In genomic region chr6:109369724-109370123, GRCh38 we compare ENCODE assay signal across 29 cellular contexts.
"Had no signal": no experiment of that assay in that cellular context is flagged by ENCODE, and none has a peak within 500 bp of the region (broad histone marks: within the 10 kb centered on the region; RNA-seq: fewer than 3 reads in every experiment).

No MANE protein-coding gene starts in this region.

- H3K9me3 ChIP-seq: adrenal gland, body of pancreas, ovary, sigmoid colon, stomach, thyroid gland, upper lobe of left lung, vagina had no signal

- H3K9me3 Mint-ChIP-seq: activated B cell treated with CpG ODN at 0.5 μM for 24 hours; activated naive CD4-positive, alpha-beta T cell treated with anti-CD3 and anti-CD28 coated beads, Interleukin-2, amount 50 U/mL, for 72 hours; activated T-helper 17 cell treated with anti-CD3 and anti-CD28 coated beads, Interleukin-2, amount 50 U/mL, for 72 hours; stimulated activated naive B cell treated with anti-CD40 and anti-IgM and Interleukin-4, amounts not matched to agents 10 μg/mL and 1 μg/mL and 100 μg/mL, for 72 hours; T-helper 2 cell treated with Interferon-gamma antibody and Interleukin-4, amounts not matched to agents 5 μg/mL and 100 μg/mL, for 36 hours had no signal

- ATAC-seq: activated CD8-positive, alpha-beta memory T cell treated with anti-CD3 and anti-CD28 coated beads, Interleukin-2, amount 10 ng/mL, durations not matched to agents 7 days and 5 days; activated naive CD4-positive, alpha-beta T cell treated with anti-CD3 and anti-CD28 coated beads, Interleukin-2, amount 50 U/mL, for 72 hours; activated T-helper 17 cell treated with anti-CD3 and anti-CD28 coated beads, Interleukin-2, amount 50 U/mL, for 72 hours; body of pancreas; stimulated activated naive B cell treated with anti-CD40 and anti-IgM and Interleukin-4, amounts not matched to agents 10 μg/mL and 1 μg/mL and 100 μg/mL, for 72 hours had no signal

- DNase-seq: activated B cell treated with CpG ODN at 0.5 μM for 24 hours; activated CD4-positive, alpha-beta T cell treated with anti-CD3 and anti-CD28 coated beads, Interleukin-2, amount 50 U/mL, for 4 hours; activated CD8-positive, alpha-beta memory T cell treated with anti-CD3 and anti-CD28 coated beads, Interleukin-2, amount 10 ng/mL, durations not matched to agents 7 days and 5 days; activated gamma-delta T cell treated with Interleukin-2 at 50 U/mL for 16 hours; adrenal gland; aorta; body of pancreas; cerebellar nuclear complex; dorsolateral prefrontal cortex; effector memory CD4-positive, alpha-beta T cell; glutamatergic neuron; islet precursor cell; left ventricle myocardium inferior; ovary; retina; sigmoid colon; small intestine; stimulated activated naive B cell treated with anti-CD40 and anti-IgM and Interleukin-4, amounts not matched to agents 10 μg/mL and 1 μg/mL and 100 μg/mL, for 72 hours; stomach; T-helper 1 cell; thyroid gland; upper lobe of left lung had no signal

- H3K27ac Mint-ChIP-seq: activated B cell treated with CpG ODN at 0.5 μM for 24 hours; activated CD8-positive, alpha-beta memory T cell treated with anti-CD3 and anti-CD28 coated beads, Interleukin-2, amount 10 ng/mL, durations not matched to agents 7 days and 5 days; activated T-helper 17 cell treated with anti-CD3 and anti-CD28 coated beads, Interleukin-2, amount 50 U/mL, for 72 hours; progenitor cell of endocrine pancreas; stimulated activated naive B cell treated with anti-CD40 and anti-IgM and Interleukin-4, amounts not matched to agents 10 μg/mL and 1 μg/mL and 100 μg/mL, for 72 hours; T-helper 2 cell treated with Interferon-gamma antibody and Interleukin-4, amounts not matched to agents 5 μg/mL and 100 μg/mL, for 36 hours had no signal

- H3K36me3 ChIP-seq: ovary had no signal

- H3K4me3 Mint-ChIP-seq: activated B cell treated with CpG ODN at 0.5 μM for 24 hours; activated CD8-positive, alpha-beta memory T cell treated with anti-CD3 and anti-CD28 coated beads, Interleukin-2, amount 10 ng/mL, durations not matched to agents 7 days and 5 days; activated T-helper 17 cell treated with anti-CD3 and anti-CD28 coated beads, Interleukin-2, amount 50 U/mL, for 72 hours; stimulated activated naive B cell treated with anti-CD40 and anti-IgM and Interleukin-4, amounts not matched to agents 10 μg/mL and 1 μg/mL and 100 μg/mL, for 72 hours; T-helper 2 cell treated with Interferon-gamma antibody and Interleukin-4, amounts not matched to agents 5 μg/mL and 100 μg/mL, for 36 hours had no signal

- H3K27ac ChIP-seq: adrenal gland, body of pancreas, coronary artery, left ventricle myocardium inferior, ovary, sigmoid colon, stomach, thyroid gland, upper lobe of left lung, vagina had no signal

- H3K4me3 ChIP-seq: adrenal gland, body of pancreas, coronary artery, dorsolateral prefrontal cortex, left ventricle myocardium inferior, lung, ovary, sigmoid colon, stomach, thyroid gland, upper lobe of left lung, vagina had no signal

- H3K27me3 ChIP-seq: adrenal gland, body of pancreas, dorsolateral prefrontal cortex, ovary, sigmoid colon, stomach, thyroid gland, upper lobe of left lung, vagina had no signal

- H3K27me3 Mint-ChIP-seq: activated B cell treated with CpG ODN at 0.5 μM for 24 hours; activated CD8-positive, alpha-beta memory T cell treated with anti-CD3 and anti-CD28 coated beads, Interleukin-2, amount 10 ng/mL, durations not matched to agents 7 days and 5 days; activated T-helper 17 cell treated with anti-CD3 and anti-CD28 coated beads, Interleukin-2, amount 50 U/mL, for 72 hours; progenitor cell of endocrine pancreas; stimulated activated naive B cell treated with anti-CD40 and anti-IgM and Interleukin-4, amounts not matched to agents 10 μg/mL and 1 μg/mL and 100 μg/mL, for 72 hours had no signal
